In the genomic region with DNA sequence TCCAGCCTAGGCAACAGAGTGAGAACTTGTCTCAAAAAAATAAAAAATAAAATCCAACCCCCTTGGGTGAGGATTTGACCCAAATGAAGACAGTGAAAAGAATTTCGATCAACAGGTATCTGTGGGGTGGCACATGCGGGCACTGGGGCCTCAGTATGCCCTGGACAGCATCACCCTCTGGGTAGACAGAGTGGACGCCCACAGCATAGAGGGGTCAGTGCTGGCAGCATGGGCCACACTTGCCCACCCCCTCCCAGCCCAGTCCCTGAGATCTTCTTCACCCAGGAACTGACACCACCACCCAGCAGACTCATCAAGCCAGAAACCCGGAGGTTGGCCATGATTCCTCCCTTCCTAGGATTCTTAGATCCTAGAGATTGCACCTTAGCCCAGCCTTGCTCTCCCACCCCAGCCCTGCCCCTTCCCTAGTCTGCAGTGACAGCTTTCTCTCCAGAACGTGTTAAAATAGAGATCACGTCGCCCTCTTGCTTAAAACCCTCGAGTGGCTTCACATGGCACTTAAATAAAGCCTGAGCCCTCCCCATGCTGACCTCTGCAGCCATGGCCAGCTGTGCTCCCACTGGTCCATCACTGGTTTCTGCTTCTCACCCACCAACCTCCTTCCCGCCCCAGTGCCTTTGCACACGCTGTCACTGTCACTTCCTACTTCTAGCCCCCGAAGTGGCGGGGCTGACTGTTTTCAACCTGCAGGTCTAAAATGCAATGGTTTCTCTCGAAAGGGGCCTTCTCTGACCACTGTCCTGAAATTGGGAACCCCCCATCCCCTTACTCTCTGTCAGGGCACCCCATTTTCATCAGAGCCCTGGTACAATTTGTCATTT, we compare ENCODE assay signal across 21 cellular contexts.
"Had no signal": no experiment of that assay in that cellular context is flagged by ENCODE, and none has a peak within 500 bp of the region (broad histone marks: within the 10 kb centered on the region; RNA-seq: fewer than 3 reads in every experiment).

No MANE protein-coding gene starts in this region.

- FAIRE-seq: astrocyte, endometrium, keratinocyte had no signal

- H3K4me3 ChIP-seq: breast epithelium, psoas muscle, right lobe of liver, tibial artery, vagina had no signal

- H3K9me3 Mint-ChIP-seq: activated naive CD4-positive, alpha-beta T cell treated with anti-CD3 and anti-CD28 coated beads, Interleukin-2, amount 50 U/mL, for 24 hours; mesothelial cell of epicardium; nephron; T-helper 1 cell treated with Interleukin-12 subunit alpha and Interleukin-12 subunit beta and Interleukin-4 antibody, amounts not matched to agents 30 μg/mL and 1 μg/mL, for 36 hours had no signal

- H3K36me3 ChIP-seq: breast epithelium, right lobe of liver, tibial artery, vagina, WERI-Rb-1 had no signal

- H3K27ac ChIP-seq: breast epithelium, psoas muscle, right lobe of liver, tibial artery, vagina, WERI-Rb-1 had no signal

- H3K9me3 ChIP-seq: breast epithelium, psoas muscle, right lobe of liver, tibial artery, vagina had no signal

- H3K27ac Mint-ChIP-seq: activated naive CD4-positive, alpha-beta T cell treated with anti-CD3 and anti-CD28 coated beads, Interleukin-2, amount 50 U/mL, for 24 hours; mesothelial cell of epicardium; nephron; T-helper 1 cell treated with Interleukin-12 subunit alpha and Interleukin-12 subunit beta and Interleukin-4 antibody, amounts not matched to agents 30 μg/mL and 1 μg/mL, for 36 hours had no signal

- ATAC-seq: left lobe of liver had no signal

- H3K4me1 ChIP-seq: breast epithelium, psoas muscle, right lobe of liver, tibial artery, vagina had no signal

- H3K4me1 Mint-ChIP-seq: mesothelial cell of epicardium, nephron had no signal

- DNase-seq: activated CD4-positive, alpha-beta T cell treated with anti-CD3 and anti-CD28 coated beads, Interleukin-2, amount 50 U/mL, for 4 hours; activated gamma-delta T cell; cortex of kidney; foreskin melanocyte; glutamatergic neuron; hypothalamus; stimulated activated naive CD8-positive, alpha-beta T cell treated with anti-CD3 and anti-CD28 coated beads, Interleukin-15, Interleukin-2, amounts not matched to agents 100 U/mL and 50 U/mL, for 24 hours; tibial artery; WERI-Rb-1 had no signal

- H3K4me3 Mint-ChIP-seq: activated naive CD4-positive, alpha-beta T cell treated with anti-CD3 and anti-CD28 coated beads, Interleukin-2, amount 50 U/mL, for 24 hours; mesothelial cell of epicardium; nephron; T-helper 1 cell treated with Interleukin-12 subunit alpha and Interleukin-12 subunit beta and Interleukin-4 antibody, amounts not matched to agents 30 μg/mL and 1 μg/mL, for 36 hours had no signal

- H3K36me3 Mint-ChIP-seq: activated naive CD4-positive, alpha-beta T cell treated with anti-CD3 and anti-CD28 coated beads, Interleukin-2, amount 50 U/mL, for 24 hours; mesothelial cell of epicardium had no signal

- H3K27me3 ChIP-seq: right lobe of liver, vagina had no signal
